9 cellular contexts compared by ENCODE assay signal in genomic region chr15:99504071-99504822, GRCh38.
DNase-seq lines count a peak whose midpoint lies in the region; ATAC-seq, FAIRE-seq and TF ChIP-seq lines count a peak whose summit lies in the region.
"Had no signal": no experiment of that assay in that cellular context is flagged by ENCODE, and none has a peak within 500 bp of the region (broad histone marks: within the 10 kb centered on the region; RNA-seq: fewer than 3 reads in every experiment).

No MANE protein-coding gene starts in this region.

- no peak for TF ChIP-seq EP300 in K562 (IDR thresholded peaks at IDR 0.05; ENCODE audit: low read length)

- POLR2A ChIA-PET in K562 (lab: Yijun Ruan, JAX), result interaction anchor here (0.6 to 1.3 kb wide), 2 partner anchors 16 to 73 kb away, joined by 3 to 4 read pairs; no protein-coding TSS in a partner anchor

- no peak for TF ChIP-seq CTCF in GM13977 (IDR thresholded peaks at IDR 0.05; ENCODE audit: extremely low read depth, insufficient read depth, missing control alignments)
- no peak for TF ChIP-seq CTCF in K562 (IDR thresholded peaks at IDR 0.05 in 2 of 3, conservative IDR thresholded peaks at IDR 0.05 in 1 of 3; ENCODE audit: insufficient read depth in 2 of 3, low read depth in 1 of 3, low read length in 3 of 3)
- TF ChIP-seq CTCF in left lung (IDR thresholded peaks at IDR 0.05), result no peak

- intact Hi-C loops in K562 (cut with micrococcal nuclease), result loop anchor here (10.0 kb wide), 1 partner anchor 201 kb away; no protein-coding TSS in a partner anchor
- intact Hi-C loops in left lung (cut with DNase I), result no loop called here

- no peaks in the 10 kb centered on the region for H3K79me2 ChIP-seq in K562 (ENCODE audit: control insufficient read depth, insufficient read depth, low read length)

- no peak overlapping the region for H2AFZ ChIP-seq in K562 (ENCODE audit: low read depth, low read length)

- H3K4me2 ChIP-seq in K562 (ENCODE audit: insufficient read depth, low read length), result no peak overlapping the region

- H3K36me3 ChIP-seq in K562 (ENCODE audit: control insufficient read depth, insufficient read depth, low read length) (no peaks in the 10 kb centered on the region), left lung (no peaks in the 10 kb centered on the region)
- H3K36me3 ChIP-seq: uterus had no signal

- CTCF ChIA-PET in K562 (lab: Yijun Ruan, JAX; ENCODE audit: low intra/inter-chr PET ratio), result no interaction called here

- no peak for TF ChIP-seq POLR2A in K562 (conservative IDR thresholded peaks at IDR 0.05)

- no peaks in the 10 kb centered on the region; the same call in 1 of the 2 replicates for H4K20me1 ChIP-seq in K562 (replicated peaks; ENCODE audit: control insufficient read depth, insufficient read depth, low read length)

- WGBS in K562 (ENCODE audit: insufficient coverage, low coverage, missing lambda C conversion rate), result 2% methylated on average over 9 of the region's 9 CpGs

- ATAC-seq in GM21390 (IDR thresholded peaks at IDR 0.05; ENCODE audit: unreplicated experiment) (peak; percentile 27), HG03442 (IDR thresholded peaks at IDR 0.05; ENCODE audit: unreplicated experiment) (peak; percentile 22), K562 (no peak; the same call in 2 of the 3 replicates), left lung (no peak)

- H3K4me1 ChIP-seq in K562 (replicated peaks in 1 of 2; ENCODE audit: control insufficient read depth in 2 of 2, insufficient read depth in 2 of 2, low read length in 2 of 2) (peaks cover 4 to 7% of the 10 kb centered on the region in 2 experiments; a peak in 3 of 5 replicates), left lung (peaks cover 7 to 68% of the 10 kb centered on the region in 2 donors)

- no TSS peak for BruUV-seq in K562 (replicated peaks; lab: Mats Ljungman, UMichigan)

- H3K9ac ChIP-seq in K562 (ENCODE audit: insufficient read depth in 1 of 2, low read depth in 2 of 2, low read length in 2 of 2), result no peak overlapping the region

- H3K27me3 ChIP-seq in K562 (ENCODE audit: control insufficient read depth in 2 of 2, insufficient read depth in 2 of 2, low read length in 2 of 2) (peaks cover 17 to 56% of the 10 kb centered on the region in 2 experiments), left lung (no peaks in the 10 kb centered on the region)
- H3K27me3 ChIP-seq: uterus had no signal

- H3K9me1 ChIP-seq in K562 (ENCODE audit: control insufficient read depth, insufficient read depth, low read length), result no peaks in the 10 kb centered on the region

- DNase-seq in GM13977 (ENCODE audit: low spot score) (peak; percentile 52), K562 (ENCODE audit: extremely low read depth in 1 of 4, low spot score in 3 of 4) (no peak), left lung (no peak), H4 (ENCODE audit: low spot score) (no peak), kidney tubule cell (ENCODE audit: low spot score) (no peak), LoVo (ENCODE audit: low spot score) (no peak)
- DNase-seq: uterus had no signal

- no peak overlapping the region for H3K4me3 ChIP-seq in K562
- no peak overlapping the region for H3K4me3 ChIP-seq in left lung
- H3K4me3 ChIP-seq: uterus had no signal

- TF ChIP-seq RAD21 in K562 (CRISPR knock-in tag; conservative IDR thresholded peaks at IDR 0.05 in 1 of 2, IDR thresholded peaks at IDR 0.05 in 1 of 2), result no peak

- H3K27ac ChIP-seq in K562 (ENCODE audit: extremely low read depth, low read depth, low read length) (no peak overlapping the region), left lung (peak overlapping the region in 1 of 2 donors; percentile 6)
- H3K27ac ChIP-seq: uterus had no signal

- H3K9me3 ChIP-seq in K562 (replicated peaks; ENCODE audit: control insufficient read depth, insufficient read depth, low read depth, low read length) (no peaks in the 10 kb centered on the region), left lung (no peaks in the 10 kb centered on the region)
- H3K9me3 ChIP-seq: uterus had no signal

- in situ Hi-C loops in GM13977 (cut with MboI; ENCODE audit: low pct_unique_long_range_greater_than_20kb, low sequenced_read_pairs, unreplicated experiment) (loop anchor here (10.0 kb wide), 1 partner anchor 201 kb away; no protein-coding TSS in a partner anchor), K562 (cut with MboI) (no loop called here)

- FAIRE-seq in K562 (lab: Jason Lieb, UNC), result no peak

TF ChIP-seq in K562, 482 proteins besides CTCF, POLR2A, EP300 and RAD21:
- TF ChIP-seq POLR2AphosphoS5 (IDR thresholded peaks at IDR 0.05; ENCODE audit: control insufficient read depth, insufficient read depth, low read depth, low read length), result no peak
- TF ChIP-seq CEBPG (CRISPR knock-in tag; IDR thresholded peaks at IDR 0.05), result no peak
- TF ChIP-seq CEBPG (tag; conservative IDR thresholded peaks at IDR 0.05 in 1 of 2, IDR thresholded peaks at IDR 0.05 in 1 of 2), result peak; percentile 50 to 61
- peak; percentile 33; the same call in 1 of the 2 replicates for TF ChIP-seq CEBPB (tag; IDR thresholded peaks at IDR 0.05)
- TF ChIP-seq ATF4 (CRISPR knock-in tag; IDR thresholded peaks at IDR 0.05), result peak; percentile 15; the same call in 1 of the 2 replicates
- no peak for TF ChIP-seq BDP1 (IDR thresholded peaks at IDR 0.05; ENCODE audit: insufficient read depth, insufficient read length)
- no peak for TF ChIP-seq HMGN3 (IDR thresholded peaks at IDR 0.05; ENCODE audit: borderline replicate concordance, extremely low read depth, insufficient read length, low read depth, low read length)
- no peak for TF ChIP-seq SREBF2 (CRISPR knock-in tag; IDR thresholded peaks at IDR 0.05)
TF ChIP-seq in K562: peak in this region for 3.

Comparison
In these comparisons a context has a peak if more than half of its experiments do, and no peak if none do; other contexts are left out.
1. ATAC-seq: peak in GM21390 (single experiment) and HG03442 (single experiment); none in K562 (single experiment) and left lung (single experiment).